ENCODE assay signal across 14 cellular contexts in the genomic region with DNA sequence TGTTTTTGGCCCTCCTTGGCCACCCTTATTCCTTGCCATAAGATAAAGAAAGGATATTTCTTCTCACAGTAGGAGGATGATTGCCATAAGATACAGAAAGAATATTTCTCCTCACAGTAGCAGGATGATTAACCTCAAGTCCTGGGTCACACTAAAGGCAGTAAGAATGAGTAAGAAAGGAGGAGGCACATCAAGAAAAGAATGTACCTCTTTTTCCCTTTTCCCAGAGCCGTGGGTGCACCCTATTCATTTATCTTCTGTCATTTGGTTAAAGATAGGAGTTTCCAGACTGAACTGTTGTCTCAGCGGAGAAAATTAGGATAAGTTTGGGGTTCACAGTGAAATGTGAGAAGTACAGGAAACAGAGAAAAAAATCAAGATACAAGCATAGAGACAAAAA. TPM values are rescaled to one million over a fixed set of nuclear protein-coding genes. Genes with fewer than 3 reads are reported as not detected.
DNase-seq lines count a peak whose midpoint lies in the region; ATAC-seq and TF ChIP-seq lines count a peak whose summit lies in the region.
"Had no signal": no experiment of that assay in that cellular context is flagged by ENCODE, and none has a peak within 500 bp of the region (broad histone marks: within the 10 kb centered on the region; RNA-seq: fewer than 3 reads in every experiment).

No MANE protein-coding gene starts in this region.

- no peak for TF ChIP-seq CTCF in GM13977 (IDR thresholded peaks at IDR 0.05; ENCODE audit: extremely low read depth, insufficient read depth, missing control alignments)
- no peak for TF ChIP-seq CTCF in right atrium auricular region (IDR thresholded peaks at IDR 0.05)

- in situ Hi-C loops in GM13977 (cut with MboI; ENCODE audit: low pct_unique_long_range_greater_than_20kb, low sequenced_read_pairs, unreplicated experiment) = no loop called here

- H3K4me3 Mint-ChIP-seq in activated CD4-positive, alpha-beta T cell treated with anti-CD3 and anti-CD28 coated beads, Interleukin-2, amount 10 ng/mL, durations not matched to agents 24 days and 14 days = peak overlapping the region; percentile 5
- H3K4me3 Mint-ChIP-seq in CD4-positive, CD25-positive, alpha-beta regulatory T cell = peak overlapping the region in 1 of 4 donors; percentile 27
- no peak overlapping the region for H3K4me3 Mint-ChIP-seq in T-cell
- H3K4me3 Mint-ChIP-seq: CD14-positive monocyte had no signal

- H3K4me3 ChIP-seq in CD4-positive, CD25-positive, alpha-beta regulatory T cell (ENCODE audit: low read depth, low read length) = peak overlapping the region; percentile 15
- no peak overlapping the region for H3K4me3 ChIP-seq in right atrium auricular region

- ATAC-seq in CD4-positive, CD25-positive, alpha-beta regulatory T cell (ENCODE audit: low read depth in 2 of 2) = no peak
- ATAC-seq in T-cell (replicated peaks in 1 of 4) = no peak
- no peak for ATAC-seq in HG03442 (IDR thresholded peaks at IDR 0.05; ENCODE audit: unreplicated experiment)

- POLR2A ChIA-PET in T-cell (lab: Charles Lee) = interaction anchor here in 1 of 2 donors (0.6 kb wide), 1 partner anchor 58 kb away, joined by 4 read pairs; no protein-coding TSS in a partner anchor

- H3K27me3 ChIP-seq in CD4-positive, CD25-positive, alpha-beta regulatory T cell (ENCODE audit: control insufficient read depth, insufficient read depth, low read length) = no peaks in the 10 kb centered on the region
- H3K27me3 ChIP-seq in right atrium auricular region = no peaks in the 10 kb centered on the region

- peaks cover 0 to 7% of the 10 kb centered on the region in 2 experiments for H3K9me3 ChIP-seq in CD4-positive, CD25-positive, alpha-beta regulatory T cell (ENCODE audit: control insufficient read depth in 2 of 2, low read length in 2 of 2)
- H3K9me3 ChIP-seq in right atrium auricular region = no peaks in the 10 kb centered on the region

- no peak overlapping the region for H3K27ac ChIP-seq in CD4-positive, CD25-positive, alpha-beta regulatory T cell (ENCODE audit: insufficient read depth, low read length, poor library complexity, severe bottlenecking)
- H3K27ac ChIP-seq in right atrium auricular region = no peak overlapping the region

- H3K36me3 ChIP-seq in CD4-positive, CD25-positive, alpha-beta regulatory T cell (ENCODE audit: control insufficient read depth, insufficient read depth, low read length) = peaks cover 61% of the 10 kb centered on the region
- peaks cover 4% of the 10 kb centered on the region for H3K36me3 ChIP-seq in right atrium auricular region

- CTCF ChIA-PET in T-cell (lab: Charles Lee) = interaction anchor here in 1 of 2 donors (0.7 kb wide), 1 partner anchor 136 kb away, joined by 11 read pairs; no protein-coding TSS in a partner anchor

- peaks cover 17% of the 10 kb centered on the region for H3K9me3 Mint-ChIP-seq in activated CD4-positive, alpha-beta T cell treated with anti-CD3 and anti-CD28 coated beads, Interleukin-2, amount 10 ng/mL, durations not matched to agents 24 days and 14 days
- H3K9me3 Mint-ChIP-seq in CD4-positive, CD25-positive, alpha-beta regulatory T cell = peaks cover 0 to 6% (median 3%) of the 10 kb centered on the region in 7 donors
- peaks cover 3 to 6% (median 5%) of the 10 kb centered on the region in 3 donors for H3K9me3 Mint-ChIP-seq in T-cell
- H3K9me3 Mint-ChIP-seq: CD14-positive monocyte had no signal

- peaks cover 75% of the 10 kb centered on the region for H3K36me3 Mint-ChIP-seq in activated CD4-positive, alpha-beta T cell treated with anti-CD3 and anti-CD28 coated beads, Interleukin-2, amount 10 ng/mL, durations not matched to agents 24 days and 14 days (ENCODE audit: low read depth)
- peaks cover 59% of the 10 kb centered on the region for H3K36me3 Mint-ChIP-seq in CD4-positive, CD25-positive, alpha-beta regulatory T cell
- peaks cover 70% of the 10 kb centered on the region for H3K36me3 Mint-ChIP-seq in T-cell

- no peak for DNase-seq in activated CD4-positive, alpha-beta T cell treated with anti-CD3 and anti-CD28 coated beads, Interleukin-2, amount 10 ng/mL, durations not matched to agents 24 days and 14 days
- no peak for DNase-seq in activated CD4-positive, alpha-beta T cell treated with anti-CD3 and anti-CD28 coated beads, Interleukin-2, amount 50 U/mL, for 4 hours
- no peak for DNase-seq in CD4-positive, CD25-positive, alpha-beta regulatory T cell
- DNase-seq in T-cell = no peak
- DNase-seq in amniotic epithelial cell (ENCODE audit: low read depth) = peak; percentile 59
- no peak for DNase-seq in GM13977 (ENCODE audit: low spot score)
- DNase-seq in right atrium auricular region (ENCODE audit: low spot score) = no peak
- DNase-seq: DND-41, GOT3, NCI-H1436 treated with DMSO at 0.1 percent for 48 hours, NCI-H2081, NCI-H524 had no signal

- peaks cover 5% of the 10 kb centered on the region for H3K4me1 ChIP-seq in CD4-positive, CD25-positive, alpha-beta regulatory T cell (ENCODE audit: control insufficient read depth, insufficient read depth, low read length, poor library complexity, severe bottlenecking)
- no peaks in the 10 kb centered on the region for H3K4me1 ChIP-seq in right atrium auricular region

- H3K4me1 Mint-ChIP-seq in activated CD4-positive, alpha-beta T cell treated with anti-CD3 and anti-CD28 coated beads, Interleukin-2, amount 10 ng/mL, durations not matched to agents 24 days and 14 days = peaks cover 48% of the 10 kb centered on the region
- peaks cover 40 to 70% (median 62%) of the 10 kb centered on the region in 4 donors for H3K4me1 Mint-ChIP-seq in CD4-positive, CD25-positive, alpha-beta regulatory T cell
- H3K4me1 Mint-ChIP-seq in T-cell = peaks cover 56 to 71% (median 70%) of the 10 kb centered on the region in 3 donors

- no peaks in the 10 kb centered on the region for H3K27me3 Mint-ChIP-seq in activated CD4-positive, alpha-beta T cell treated with anti-CD3 and anti-CD28 coated beads, Interleukin-2, amount 10 ng/mL, durations not matched to agents 24 days and 14 days
- H3K27me3 Mint-ChIP-seq in CD4-positive, CD25-positive, alpha-beta regulatory T cell = no peaks in the 10 kb centered on the region
- H3K27me3 Mint-ChIP-seq in T-cell = no peaks in the 10 kb centered on the region

- H3K27ac Mint-ChIP-seq in activated CD4-positive, alpha-beta T cell treated with anti-CD3 and anti-CD28 coated beads, Interleukin-2, amount 10 ng/mL, durations not matched to agents 24 days and 14 days = peak overlapping the region; percentile 72
- H3K27ac Mint-ChIP-seq in CD4-positive, CD25-positive, alpha-beta regulatory T cell = peak overlapping the region; percentile 4 to 67 (median 61)
- H3K27ac Mint-ChIP-seq in T-cell = peak overlapping the region; percentile 41 to 85

- intact Hi-C loops in activated CD4-positive, alpha-beta T cell treated with anti-CD3 and anti-CD28 coated beads, Interleukin-2, amount 10 ng/mL, durations not matched to agents 24 days and 14 days (cut with micrococcal nuclease) = no loop called here

RNA-seq across cellular contexts. Expression of gene LRRC8C, which starts 52.5 kb away (rescaled TPM):
- total RNA-seq in activated CD4-positive, alpha-beta T cell treated with anti-CD3 and anti-CD28 coated beads, Interleukin-2, amount 10 ng/mL, durations not matched to agents 24 days and 14 days = 73.1 and 74.0 TPM in 2 replicates
- total RNA-seq in CD4-positive, CD25-positive, alpha-beta regulatory T cell = 70.4 TPM
- 10 to 100 TPM; 22.8 to 27.2 (median 24.9) TPM for polyA plus RNA-seq in CD4-positive, CD25-positive, alpha-beta regulatory T cell
- total RNA-seq in T-cell = 10 to 100 TPM; 33.4 to 48.4 (median 41.9) TPM
- 10 to 100 TPM in 1 of 2 donors, 1 to 10 TPM in 1; 9.0 to 11.5 TPM for total RNA-seq in right atrium auricular region
